8 cellular contexts compared by ENCODE assay signal in genomic region chr6:143941852-143942627, GRCh38.
DNase-seq lines count a peak whose midpoint lies in the region; ATAC-seq and TF ChIP-seq lines count a peak whose summit lies in the region.

No MANE protein-coding gene starts in this region.

- TF ChIP-seq EP300 in suprapubic skin (IDR thresholded peaks at IDR 0.05), result no peak

- POLR2A ChIA-PET in AG04450 (lab: Yijun Ruan, JAX), result no interaction called here

- H3K9me3 ChIP-seq in AG04450 (ENCODE audit: control insufficient read depth, insufficient read depth, low read length) (no peaks in the 10 kb centered on the region), adipocyte (ENCODE audit: control insufficient read depth, low read length) (no peaks in the 10 kb centered on the region), suprapubic skin (no peaks in the 10 kb centered on the region)

- H3K4me3 ChIP-seq in AG04450 (ENCODE audit: low read depth, low read length) (no peak overlapping the region), adipocyte (ENCODE audit: low read length) (no peak overlapping the region), suprapubic skin (no peak overlapping the region)

- peak; percentile 65 for TF ChIP-seq CTCF in AG04450 (IDR thresholded peaks at IDR 0.05; ENCODE audit: low read depth, low read length)
- TF ChIP-seq CTCF in suprapubic skin (IDR thresholded peaks at IDR 0.05), result peak in 1 of 2 donors; percentile 26

- DNase-seq in AG04450 (ENCODE audit: low read depth, low spot score), result no peak
- DNase-seq in HUDEP-2 (lab: John Stamatoyannopoulos, UW; ENCODE audit: unreplicated experiment in 76 of 76), result peak in 73 of 76 experiments; percentile 20 to 88 (median 71)
- DNase-seq in adipocyte (ENCODE audit: low read depth), result peak; percentile 45
- peak; percentile 19 to 45 (median 29) for DNase-seq in immature natural killer cell
- peak; percentile 10 to 60 (median 27) for DNase-seq in stimulated activated CD4-positive, alpha-beta T cell treated with anti-CD3 and anti-CD28 coated beads, TNF-alpha, amount 100 ng/mL, for 24 hours (ENCODE audit: low read depth in 3 of 3)
- no peak for DNase-seq in suprapubic skin (ENCODE audit: low spot score in 2 of 2)

- H3K36me3 ChIP-seq in adipocyte (ENCODE audit: control insufficient read depth, insufficient read depth, low read length, severe bottlenecking) (peaks cover 19% of the 10 kb centered on the region), suprapubic skin (peaks cover 7% of the 10 kb centered on the region)

- H3K36me3 Mint-ChIP-seq in immature natural killer cell, result no peaks in the 10 kb centered on the region

- H3K27me3 Mint-ChIP-seq in immature natural killer cell (ENCODE audit: low read depth in 3 of 3), result peaks cover 2 to 3% (median 2%) of the 10 kb centered on the region in 3 donors

- H3K27ac ChIP-seq in AG04450 (ENCODE audit: low read depth, low read length) (no peak overlapping the region), suprapubic skin (no peak overlapping the region)

- H3K9ac ChIP-seq in adipocyte (ENCODE audit: low read length), result no peak overlapping the region

- H3K4me1 ChIP-seq in adipocyte (ENCODE audit: control insufficient read depth, insufficient read depth, low read length), result peaks cover 6% of the 10 kb centered on the region
- H3K4me1 ChIP-seq in suprapubic skin, result no peaks in the 10 kb centered on the region

- peak; percentile 53 for ATAC-seq in GM18517 (IDR thresholded peaks at IDR 0.05; ENCODE audit: unreplicated experiment)
- ATAC-seq in SK-N-SH treated with all-trans-retinoic acid at 6 μM for 48 hours, result peak; percentile 86

- 74% methylated on average over 18 of the region's 20 CpGs for WGBS in suprapubic skin

- peaks cover 12 to 15% of the 10 kb centered on the region in 2 donors for H3K4me1 Mint-ChIP-seq in immature natural killer cell

- no peak overlapping the region for H3K4me3 Mint-ChIP-seq in immature natural killer cell

- CTCF ChIA-PET in AG04450 (lab: Charles Lee), result interaction anchor here (0.6 to 5.0 kb wide), 7 partner anchors 8 to 366 kb away, joined by 3 to 44 read pairs (median 4); no protein-coding TSS in a partner anchor

- H3K9me3 Mint-ChIP-seq in immature natural killer cell, result no peaks in the 10 kb centered on the region

- H3K27me3 ChIP-seq in AG04450 (ENCODE audit: control insufficient read depth, insufficient read depth, low read length) (peaks cover 6% of the 10 kb centered on the region), adipocyte (replicated peaks; ENCODE audit: control insufficient read depth, insufficient read depth, low read length) (no peaks in the 10 kb centered on the region), suprapubic skin (no peaks in the 10 kb centered on the region)

- H3K27ac Mint-ChIP-seq in immature natural killer cell, result no peak overlapping the region

- TF ChIP-seq POLR2A in suprapubic skin (IDR thresholded peaks at IDR 0.05), result no peak

TF ChIP-seq in SK-N-SH treated with all-trans-retinoic acid at 6 μM for 48 hours, 23 proteins besides CTCF, POLR2A, EP300 and RAD21:
- TF ChIP-seq ZFP3 (CRISPR knock-in tag; IDR thresholded peaks at IDR 0.05), result no peak
- TF ChIP-seq TOX (CRISPR knock-in tag; IDR thresholded peaks at IDR 0.05; ENCODE audit: borderline replicate concordance), result no peak
- TF ChIP-seq POU6F1 (CRISPR knock-in tag; IDR thresholded peaks at IDR 0.05; ENCODE audit: borderline replicate concordance, low read depth), result no peak

Comparison
In these comparisons a context has a peak if more than half of its experiments do, and no peak if none do; other contexts are left out.
1. DNase-seq: peak in HUDEP-2 (73 of 76), adipocyte (single experiment), immature natural killer cell (3 of 3) and stimulated activated CD4-positive, alpha-beta T cell treated with anti-CD3 and anti-CD28 coated beads, TNF-alpha, amount 100 ng/mL, for 24 hours (3 of 3); none in AG04450 (single experiment) and suprapubic skin (0 of 2).